ENCODE assay signal across 31 cellular contexts in genomic region chr7:138024765-138025164, GRCh38. TPM values are rescaled to one million over a fixed set of nuclear protein-coding genes. Genes with fewer than 3 reads are reported as not detected.
"Had no signal": no experiment of that assay in that cellular context is flagged by ENCODE, and none has a peak within 500 bp of the region (broad histone marks: within the 10 kb centered on the region; RNA-seq: fewer than 3 reads in every experiment).

No MANE protein-coding gene starts in this region.

- H3K4me3 ChIP-seq: cardiac muscle cell had no signal

- H3K27me3 ChIP-seq: cardiac muscle cell had no signal

- DNase-seq: activated CD4-positive, alpha-beta memory T cell treated with anti-CD3 and anti-CD28 coated beads for 36 hours; activated CD4-positive, CD25-positive, alpha-beta regulatory T cell; activated CD8-positive, alpha-beta memory T cell treated with anti-CD3 and anti-CD28 coated beads, Interleukin-2, amount 50 U/mL, for 4 hours; activated effector memory CD4-positive, alpha-beta T cell treated with anti-CD3 and anti-CD28 coated beads, Interleukin-2, amount 50 U/mL, for 16 hours; activated naive CD4-positive, alpha-beta T cell; activated naive CD4-positive, alpha-beta T cell treated with anti-CD3 and anti-CD28 coated beads, Interleukin-2, amount 50 U/mL, for 16 hours; activated naive CD8-positive, alpha-beta T cell treated with anti-CD3 and anti-CD28 coated beads for 36 hours; activated T-cell treated with anti-CD3 and anti-CD28 coated beads for 4 hours; activated T-cell treated with anti-CD3 and anti-CD28 coated beads, Interleukin-2, amount 50 U/mL, for 48 hours; amniotic stem cell; aorta; KG1; NCI-H1092 treated with DMSO at 0.1 percent for 48 hours; NCI-H1417; NCI-H146; NCI-H187; NCI-H2029 treated with DMSO at 0.1 percent for 48 hours; NCI-H2107; NCI-H2171; NCI-H510A; NCI-H526; NCI-H748 treated with DMSO at 0.1 percent for 48 hours; Right ventricle myocardium superior; SW 1271; T-helper 9 cell had no signal

- H3K36me3 ChIP-seq: cardiac muscle cell had no signal

- H3K27ac ChIP-seq: cardiac muscle cell, VCaP had no signal

RNA-seq across cellular contexts. Expression of gene AKR1D1, which starts 51.5 kb away (rescaled TPM):
- total RNA-seq: activated CD4-positive, alpha-beta memory T cell treated with anti-CD3 and anti-CD28 coated beads for 36 hours; activated CD4-positive, alpha-beta T cell treated with anti-CD3 and anti-CD28 coated beads, Interleukin-2, amount 10 ng/mL, durations not matched to agents 24 days and 14 days; activated naive CD8-positive, alpha-beta T cell treated with anti-CD3 and anti-CD28 coated beads for 36 hours; activated T-helper 17 cell treated with anti-CD3 and anti-CD28 coated beads, Interleukin-2, amount 50 U/mL, for 72 hours; aorta; cardiac muscle cell; LHCN-M2; OCI-LY7; Right ventricle myocardium superior had no signal
- polyA plus RNA-seq: aorta had no signal
